Comparison of ENCODE assay signal across 29 cellular contexts in genomic region chr2:202760848-202761247, GRCh38.
DNase-seq lines count a peak whose midpoint lies in the region; ATAC-seq and TF ChIP-seq lines count a peak whose summit lies in the region.
"Had no signal": no experiment of that assay in that cellular context is flagged by ENCODE, and none has a peak within 500 bp of the region (broad histone marks: within the 10 kb centered on the region; RNA-seq: fewer than 3 reads in every experiment).

No MANE protein-coding gene starts in this region.

- no peak for ATAC-seq in activated T-cell treated with anti-CD3 and anti-CD28 coated beads, Interleukin-2, amount 50 U/mL, for 72 hours (replicated peaks in 1 of 2)
- no peak for ATAC-seq in effector memory CD8-positive, alpha-beta T cell (replicated peaks)
- peak; percentile 39 for ATAC-seq in stimulated activated naive CD8-positive, alpha-beta T cell treated with anti-CD3 and anti-CD28 coated beads, Interleukin-15, Interleukin-2, amounts not matched to agents 100 U/mL and 50 U/mL, for 24 hours
- ATAC-seq: A549, left cardiac atrium had no signal

- H3K4me1 Mint-ChIP-seq in activated T-cell treated with anti-CD3 and anti-CD28 coated beads, Interleukin-2, amount 50 U/mL, for 72 hours (ENCODE audit: low read depth): peaks cover 34% of the 10 kb centered on the region
- H3K4me1 Mint-ChIP-seq in effector memory CD8-positive, alpha-beta T cell (ENCODE audit: low read depth in 2 of 2): peaks cover 4 to 11% of the 10 kb centered on the region in 2 donors

- DNase-seq in activated T-cell treated with anti-CD3 and anti-CD28 coated beads, Interleukin-2, amount 50 U/mL, for 72 hours: no peak
- no peak for DNase-seq in activated T-cell treated with anti-CD3 and anti-CD28 coated beads, Interleukin-2, amount 50 U/mL, for 1 hour
- no peak for DNase-seq in effector memory CD8-positive, alpha-beta T cell
- DNase-seq in stimulated activated naive CD8-positive, alpha-beta T cell treated with anti-CD3 and anti-CD28 coated beads, Interleukin-15, Interleukin-2, amounts not matched to agents 100 U/mL and 50 U/mL, for 24 hours: no peak
- DNase-seq in dedifferentiated amniotic fluid mesenchymal stem cell (ENCODE audit: extremely low spot score): no peak
- DNase-seq in posterior cingulate gyrus: no peak
- DNase-seq in NCI-H345 (lab: John Stamatoyannopoulos, UW): no peak
- DNase-seq: activated CD4-positive, CD25-positive, alpha-beta regulatory T cell treated with anti-CD3 and anti-CD28 coated beads, Interleukin-2, amount 50 U/mL, for 72 hours; activated naive CD4-positive, alpha-beta T cell treated with anti-CD3 and anti-CD28 coated beads, Interleukin-2, amount 50 U/mL, for 16 hours; activated T-cell treated with anti-CD3 and anti-CD28 coated beads, Interleukin-2, amount 50 U/mL, for 48 hours; BE2C; Caco-2; caudate nucleus; DMS79; esophagus squamous epithelium; foreskin melanocyte; GF-D8; HCEC 1CT; left cardiac atrium; mesendoderm; NCI-H1436; NCI-H446; NCI-H774; nucleus accumbens; T-helper 1 cell had no signal

- peak overlapping the region; percentile 94 for H3K27ac Mint-ChIP-seq in activated T-cell treated with anti-CD3 and anti-CD28 coated beads, Interleukin-2, amount 50 U/mL, for 72 hours
- H3K27ac Mint-ChIP-seq in effector memory CD8-positive, alpha-beta T cell: peak overlapping the region; percentile 7 to 87
- H3K27ac Mint-ChIP-seq: dendritic cell treated with granulocyte-macrophage colony-stimulating factor and Interleukin-4, amounts not matched to agents 40 ng/mL and 50 ng/mL, for 4 days; type B pancreatic cell had no signal

- TF ChIP-seq EP300 in Ishikawa (IDR thresholded peaks at IDR 0.05; ENCODE audit: borderline replicate concordance): peak; percentile 66; the same call in 1 of the 2 replicates

- TF ChIP-seq RAD21 in Ishikawa (IDR thresholded peaks at IDR 0.05; ENCODE audit: low read depth): no peak

- intact Hi-C loops in posterior cingulate gyrus (cut with DNase I): no loop called here

- no peaks in the 10 kb centered on the region for H3K27me3 Mint-ChIP-seq in activated T-cell treated with anti-CD3 and anti-CD28 coated beads, Interleukin-2, amount 50 U/mL, for 72 hours (ENCODE audit: low read depth)
- no peaks in the 10 kb centered on the region for H3K27me3 Mint-ChIP-seq in effector memory CD8-positive, alpha-beta T cell
- H3K27me3 Mint-ChIP-seq: dendritic cell treated with granulocyte-macrophage colony-stimulating factor and Interleukin-4, amounts not matched to agents 40 ng/mL and 50 ng/mL, for 4 days; type B pancreatic cell had no signal

- no peaks in the 10 kb centered on the region for H3K9me3 Mint-ChIP-seq in activated T-cell treated with anti-CD3 and anti-CD28 coated beads, Interleukin-2, amount 50 U/mL, for 72 hours
- H3K9me3 Mint-ChIP-seq in effector memory CD8-positive, alpha-beta T cell: no peaks in the 10 kb centered on the region
- H3K9me3 Mint-ChIP-seq: dendritic cell treated with granulocyte-macrophage colony-stimulating factor and Interleukin-4, amounts not matched to agents 40 ng/mL and 50 ng/mL, for 4 days; type B pancreatic cell had no signal

- H3K4me3 Mint-ChIP-seq in activated T-cell treated with anti-CD3 and anti-CD28 coated beads, Interleukin-2, amount 50 U/mL, for 72 hours: no peak overlapping the region
- no peak overlapping the region for H3K4me3 Mint-ChIP-seq in effector memory CD8-positive, alpha-beta T cell
- H3K4me3 Mint-ChIP-seq: dendritic cell treated with granulocyte-macrophage colony-stimulating factor and Interleukin-4, amounts not matched to agents 40 ng/mL and 50 ng/mL, for 4 days; type B pancreatic cell had no signal

- peaks cover 0 to 4% of the 10 kb centered on the region in 2 donors for H3K36me3 Mint-ChIP-seq in activated T-cell treated with anti-CD3 and anti-CD28 coated beads, Interleukin-2, amount 50 U/mL, for 72 hours (ENCODE audit: insufficient read depth in 2 of 2)
- peaks cover 11% of the 10 kb centered on the region for H3K36me3 Mint-ChIP-seq in effector memory CD8-positive, alpha-beta T cell (ENCODE audit: insufficient read depth)

TF ChIP-seq in Ishikawa, 13 proteins besides CTCF, POLR2A, EP300 and RAD21:
- TF ChIP-seq TAF1 (IDR thresholded peaks at IDR 0.05; ENCODE audit: low read depth): no peak
- peak; percentile 62 for TF ChIP-seq NFIC (IDR thresholded peaks at IDR 0.05)
- TF ChIP-seq TCF12 (IDR thresholded peaks at IDR 0.05; ENCODE audit: low read depth): no peak
- TF ChIP-seq TEAD4 (IDR thresholded peaks at IDR 0.05): peak; percentile 47; the same call in 1 of the 2 replicates
- no peak for TF ChIP-seq FOXM1 (IDR thresholded peaks at IDR 0.05; ENCODE audit: borderline replicate concordance, low read depth)
- TF ChIP-seq, protein P1, sequence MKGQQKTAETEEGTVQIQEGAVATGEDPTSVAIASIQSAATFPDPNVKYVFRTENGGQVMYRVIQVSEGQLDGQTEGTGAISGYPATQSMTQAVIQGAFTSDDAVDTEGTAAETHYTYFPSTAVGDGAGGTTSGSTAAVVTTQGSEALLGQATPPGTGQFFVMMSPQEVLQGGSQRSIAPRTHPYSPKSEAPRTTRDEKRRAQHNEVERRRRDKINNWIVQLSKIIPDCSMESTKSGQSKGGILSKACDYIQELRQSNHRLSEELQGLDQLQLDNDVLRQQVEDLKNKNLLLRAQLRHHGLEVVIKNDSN (IDR thresholded peaks at IDR 0.05): no peak
- no peak for TF ChIP-seq MAX (IDR thresholded peaks at IDR 0.05)
